Comparison of ENCODE assay signal across 10 cellular contexts in the genomic region with DNA sequence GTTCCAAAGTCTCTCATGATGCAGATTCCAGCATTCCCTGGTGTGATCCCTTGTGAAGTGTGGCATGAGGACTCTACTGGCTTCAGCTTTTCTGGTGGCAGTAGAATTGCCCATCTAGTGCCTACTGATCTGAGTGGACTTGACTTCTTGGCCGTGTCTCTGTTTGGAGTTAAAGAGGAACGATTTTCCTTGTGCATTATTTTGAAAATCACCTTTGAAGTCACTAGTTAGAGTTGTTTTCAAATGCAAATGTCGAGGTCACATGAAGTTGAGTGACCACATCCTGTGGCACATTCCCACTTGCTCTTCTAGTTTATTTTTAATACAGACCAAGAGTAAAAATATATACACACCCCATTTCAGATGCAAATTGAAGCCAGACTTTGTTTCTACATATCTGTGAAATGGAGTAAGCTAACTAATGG.
DNase-seq lines count a peak whose midpoint lies in the region; ATAC-seq, FAIRE-seq and TF ChIP-seq lines count a peak whose summit lies in the region.
"Had no signal": no experiment of that assay in that cellular context is flagged by ENCODE, and none has a peak within 500 bp of the region (broad histone marks: within the 10 kb centered on the region; RNA-seq: fewer than 3 reads in every experiment).

No MANE protein-coding gene starts in this region.

- FAIRE-seq in GM18507 (lab: Jason Lieb, UNC) = peak; percentile 91

- H3K36me3 ChIP-seq in HUES64 (ENCODE audit: insufficient read depth, low read length) (no peaks in the 10 kb centered on the region), iPS-20b (ENCODE audit: insufficient read depth, low read depth, low read length) (no peaks in the 10 kb centered on the region), testis (ENCODE audit: low read depth, missing control alignments) (no peaks in the 10 kb centered on the region)

- H3K27me3 ChIP-seq in HUES64 (ENCODE audit: insufficient read depth, low read length) (no peaks in the 10 kb centered on the region), iPS-20b (ENCODE audit: insufficient read depth, low read length) (no peaks in the 10 kb centered on the region), testis (no peaks in the 10 kb centered on the region)

- TF ChIP-seq POLR2A in testis (IDR thresholded peaks at IDR 0.05) = no peak

- H3K9me3 ChIP-seq in HUES64 (ENCODE audit: insufficient read depth, low read depth, low read length) = no peaks in the 10 kb centered on the region
- no peaks in the 10 kb centered on the region for H3K9me3 ChIP-seq in iPS-20b (ENCODE audit: insufficient read depth, low read depth, low read length)
- H3K9me3 ChIP-seq in testis = no peaks in the 10 kb centered on the region

- WGBS in HUES64 = 53% methylated on average over 3 of the region's 3 CpGs
- WGBS in testis, 2 donors = 73 to 76% methylated on average over 3 of the region's 3 CpGs

- intact Hi-C loops in testis (cut with DNase I; ENCODE audit: low total_unique reads) = no loop called here

- TF ChIP-seq CTCF in testis (IDR thresholded peaks at IDR 0.05) = no peak

- DNase-seq in GM18507 (ENCODE audit: extremely low spot score, insufficient read length, low read depth) (no peak), NCI-H1694 treated with DMSO at 0.1 percent for 48 hours (lab: John Stamatoyannopoulos, UW) (no peak), NCI-H2196 treated with DMSO at 0.1 percent for 48 hours (lab: John Stamatoyannopoulos, UW; ENCODE audit: unreplicated experiment) (no peak), testis (no peak)
- DNase-seq in activated effector memory CD4-positive, alpha-beta T cell treated with Interleukin-2 at 50 U/mL for 16 hours = no peak
- DNase-seq: NCI-H1930 had no signal

- H3K4me3 ChIP-seq in HUES64 (ENCODE audit: low read length) (no peak overlapping the region), iPS-20b (ENCODE audit: low read length) (0 out of 2 replicates have a peak overlapping the region, but pooled peaks have one; percentile 11), testis (no peak overlapping the region)

- H3K4me1 ChIP-seq in HUES64 (ENCODE audit: insufficient read depth, low read length) (peaks cover 27% of the 10 kb centered on the region), iPS-20b (ENCODE audit: insufficient read depth, low read length) (peaks cover 17% of the 10 kb centered on the region), testis (no peaks in the 10 kb centered on the region)

- H3K27ac ChIP-seq in HUES64 (ENCODE audit: low read depth, low read length) (peak overlapping the region; percentile 32; the same call in 1 of the 2 replicates), iPS-20b (ENCODE audit: low read length) (no peak overlapping the region), testis (no peak overlapping the region)
- H3K27ac ChIP-seq: epithelial cell of prostate had no signal

- ATAC-seq in GM21737 (IDR thresholded peaks at IDR 0.05; ENCODE audit: unreplicated experiment) = peak; percentile 69

- H3K9ac ChIP-seq in HUES64 (ENCODE audit: low read depth, low read length) (no peak overlapping the region), iPS-20b (ENCODE audit: low read depth, low read length) (no peak overlapping the region)
